ENCODE assay signal across 1 cellular context in the genomic region with DNA sequence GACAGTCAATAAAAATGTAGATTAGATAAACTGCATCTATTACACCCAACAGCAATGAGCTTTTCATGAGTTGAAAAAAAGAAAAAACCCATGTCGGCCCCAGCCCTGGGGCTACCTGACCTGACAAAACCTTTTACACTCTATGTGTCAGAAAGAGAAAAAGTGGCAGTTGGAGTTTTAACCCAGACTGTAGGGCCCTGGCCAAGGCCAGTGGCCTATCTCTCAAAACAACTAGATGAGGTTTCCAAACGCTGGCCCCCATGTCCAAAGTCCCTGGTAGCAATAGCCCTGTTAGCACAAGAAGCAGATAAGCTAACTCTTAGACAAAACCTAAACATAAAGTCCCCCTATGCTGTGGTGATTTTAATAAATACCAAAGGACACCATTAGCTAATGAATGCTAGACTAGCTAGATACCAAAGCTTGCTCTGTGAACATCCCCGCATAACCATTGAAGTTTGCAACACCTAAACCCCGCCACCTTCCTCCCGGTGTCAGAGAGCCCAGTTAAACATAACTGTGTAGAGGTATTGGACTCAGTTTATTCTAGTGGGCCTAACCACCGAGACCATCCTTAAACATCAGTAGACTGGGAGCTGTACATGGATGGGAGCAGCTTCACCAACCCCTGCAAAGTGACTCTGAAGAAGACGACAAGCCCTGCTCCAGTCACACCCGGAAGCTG.
TF ChIP-seq lines count a peak whose summit lies in the region.
"Not testable (repeated sequence)": the region's sequence is repeated elsewhere in the genome, so short reads cannot be mapped to it uniquely, and the experiment has no call there.

No MANE protein-coding gene starts in this region.

TF ChIP-seq in HepG2, 621 proteins besides CTCF, POLR2A, EP300 and RAD21 (continued from another document and continues in another):
- TF ChIP-seq, protein P1, sequence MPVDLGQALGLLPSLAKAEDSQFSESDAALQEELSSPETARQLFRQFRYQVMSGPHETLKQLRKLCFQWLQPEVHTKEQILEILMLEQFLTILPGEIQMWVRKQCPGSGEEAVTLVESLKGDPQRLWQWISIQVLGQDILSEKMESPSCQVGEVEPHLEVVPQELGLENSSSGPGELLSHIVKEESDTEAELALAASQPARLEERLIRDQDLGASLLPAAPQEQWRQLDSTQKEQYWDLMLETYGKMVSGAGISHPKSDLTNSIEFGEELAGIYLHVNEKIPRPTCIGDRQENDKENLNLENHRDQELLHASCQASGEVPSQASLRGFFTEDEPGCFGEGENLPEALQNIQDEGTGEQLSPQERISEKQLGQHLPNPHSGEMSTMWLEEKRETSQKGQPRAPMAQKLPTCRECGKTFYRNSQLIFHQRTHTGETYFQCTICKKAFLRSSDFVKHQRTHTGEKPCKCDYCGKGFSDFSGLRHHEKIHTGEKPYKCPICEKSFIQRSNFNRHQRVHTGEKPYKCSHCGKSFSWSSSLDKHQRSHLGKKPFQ (CRISPR knock-in tag; IDR thresholded peaks at IDR 0.05; ENCODE audit: insufficient replicate concordance) = peak; percentile 73
- TF ChIP-seq THAP11 (CRISPR knock-in tag; IDR thresholded peaks at IDR 0.05) = peak; percentile 52; the same call in 1 of the 2 replicates
- TF ChIP-seq SPEN (CRISPR knock-in tag; IDR thresholded peaks at IDR 0.05; ENCODE audit: low read depth) = peak; percentile 84
- TF ChIP-seq SOX5 (CRISPR knock-in tag; IDR thresholded peaks at IDR 0.05; ENCODE audit: borderline replicate concordance) = peak; percentile 73; the same call in 1 of the 2 replicates
- peak; percentile 89 for TF ChIP-seq MEIS2 (CRISPR knock-in tag; IDR thresholded peaks at IDR 0.05)
- TF ChIP-seq NR2C2 (CRISPR knock-in tag; IDR thresholded peaks at IDR 0.05; ENCODE audit: borderline replicate concordance) = peak; percentile 60; the same call in 1 of the 2 replicates
- TF ChIP-seq, protein P2, sequence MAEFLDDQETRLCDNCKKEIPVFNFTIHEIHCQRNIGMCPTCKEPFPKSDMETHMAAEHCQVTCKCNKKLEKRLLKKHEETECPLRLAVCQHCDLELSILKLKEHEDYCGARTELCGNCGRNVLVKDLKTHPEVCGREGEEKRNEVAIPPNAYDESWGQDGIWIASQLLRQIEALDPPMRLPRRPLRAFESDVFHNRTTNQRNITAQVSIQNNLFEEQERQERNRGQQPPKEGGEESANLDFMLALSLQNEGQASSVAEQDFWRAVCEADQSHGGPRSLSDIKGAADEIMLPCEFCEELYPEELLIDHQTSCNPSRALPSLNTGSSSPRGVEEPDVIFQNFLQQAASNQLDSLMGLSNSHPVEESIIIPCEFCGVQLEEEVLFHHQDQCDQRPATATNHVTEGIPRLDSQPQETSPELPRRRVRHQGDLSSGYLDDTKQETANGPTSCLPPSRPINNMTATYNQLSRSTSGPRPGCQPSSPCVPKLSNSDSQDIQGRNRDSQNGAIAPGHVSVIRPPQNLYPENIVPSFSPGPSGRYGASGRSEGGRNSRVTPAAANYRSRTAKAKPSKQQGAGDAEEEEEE (CRISPR knock-in tag; IDR thresholded peaks at IDR 0.05; ENCODE audit: borderline replicate concordance) = peak; percentile 95; the same call in 1 of the 2 replicates
- TF ChIP-seq ZNF747 (CRISPR knock-in tag; IDR thresholded peaks at IDR 0.05; ENCODE audit: borderline replicate concordance) = 0 out of 2 replicates have a peak, but pooled peaks have one; percentile 53
- TF ChIP-seq YEATS4 (CRISPR knock-in tag; IDR thresholded peaks at IDR 0.05; ENCODE audit: borderline replicate concordance) = peak; percentile 92; the same call in 1 of the 2 replicates
- TF ChIP-seq MYC (CRISPR knock-in tag; IDR thresholded peaks at IDR 0.05; ENCODE audit: borderline replicate concordance) = 0 out of 2 replicates have a peak, but pooled peaks have one; percentile 32
- TF ChIP-seq GFI1 (CRISPR knock-in tag; IDR thresholded peaks at IDR 0.05; ENCODE audit: borderline replicate concordance) = peak; percentile 71; the same call in 1 of the 2 replicates
- TF ChIP-seq, protein P3, sequence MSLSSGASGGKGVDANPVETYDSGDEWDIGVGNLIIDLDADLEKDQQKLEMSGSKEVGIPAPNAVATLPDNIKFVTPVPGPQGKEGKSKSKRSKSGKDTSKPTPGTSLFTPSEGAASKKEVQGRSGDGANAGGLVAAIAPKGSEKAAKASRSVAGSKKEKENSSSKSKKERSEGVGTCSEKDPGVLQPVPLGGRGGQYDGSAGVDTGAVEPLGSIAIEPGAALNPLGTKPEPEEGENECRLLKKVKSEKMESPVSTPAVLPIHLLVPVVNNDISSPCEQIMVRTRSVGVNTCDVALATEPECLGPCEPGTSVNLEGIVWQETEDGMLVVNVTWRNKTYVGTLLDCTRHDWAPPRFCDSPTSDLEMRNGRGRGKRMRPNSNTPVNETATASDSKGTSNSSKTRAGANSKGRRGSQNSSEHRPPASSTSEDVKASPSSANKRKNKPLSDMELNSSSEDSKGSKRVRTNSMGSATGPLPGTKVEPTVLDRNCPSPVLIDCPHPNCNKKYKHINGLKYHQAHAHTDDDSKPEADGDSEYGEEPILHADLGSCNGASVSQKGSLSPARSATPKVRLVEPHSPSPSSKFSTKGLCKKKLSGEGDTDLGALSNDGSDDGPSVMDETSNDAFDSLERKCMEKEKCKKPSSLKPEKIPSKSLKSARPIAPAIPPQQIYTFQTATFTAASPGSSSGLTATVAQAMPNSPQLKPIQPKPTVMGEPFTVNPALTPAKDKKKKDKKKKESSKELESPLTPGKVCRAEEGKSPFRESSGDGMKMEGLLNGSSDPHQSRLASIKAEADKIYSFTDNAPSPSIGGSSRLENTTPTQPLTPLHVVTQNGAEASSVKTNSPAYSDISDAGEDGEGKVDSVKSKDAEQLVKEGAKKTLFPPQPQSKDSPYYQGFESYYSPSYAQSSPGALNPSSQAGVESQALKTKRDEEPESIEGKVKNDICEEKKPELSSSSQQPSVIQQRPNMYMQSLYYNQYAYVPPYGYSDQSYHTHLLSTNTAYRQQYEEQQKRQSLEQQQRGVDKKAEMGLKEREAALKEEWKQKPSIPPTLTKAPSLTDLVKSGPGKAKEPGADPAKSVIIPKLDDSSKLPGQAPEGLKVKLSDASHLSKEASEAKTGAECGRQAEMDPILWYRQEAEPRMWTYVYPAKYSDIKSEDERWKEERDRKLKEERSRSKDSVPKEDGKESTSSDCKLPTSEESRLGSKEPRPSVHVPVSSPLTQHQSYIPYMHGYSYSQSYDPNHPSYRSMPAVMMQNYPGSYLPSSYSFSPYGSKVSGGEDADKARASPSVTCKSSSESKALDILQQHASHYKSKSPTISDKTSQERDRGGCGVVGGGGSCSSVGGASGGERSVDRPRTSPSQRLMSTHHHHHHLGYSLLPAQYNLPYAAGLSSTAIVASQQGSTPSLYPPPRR (CRISPR knock-in tag; IDR thresholded peaks at IDR 0.05; ENCODE audit: borderline replicate concordance) = peak; percentile 67; the same call in 1 of the 2 replicates
- TF ChIP-seq ZFP1 (CRISPR knock-in tag; IDR thresholded peaks at IDR 0.05) = peak; percentile 40; the same call in 1 of the 2 replicates
- TF ChIP-seq KDM6A (CRISPR knock-in tag; IDR thresholded peaks at IDR 0.05; ENCODE audit: low read depth) = peak; percentile 95
- peak; percentile 96 for TF ChIP-seq TBX2 (CRISPR knock-in tag; IDR thresholded peaks at IDR 0.05; ENCODE audit: borderline replicate concordance)
- TF ChIP-seq, protein P4, sequence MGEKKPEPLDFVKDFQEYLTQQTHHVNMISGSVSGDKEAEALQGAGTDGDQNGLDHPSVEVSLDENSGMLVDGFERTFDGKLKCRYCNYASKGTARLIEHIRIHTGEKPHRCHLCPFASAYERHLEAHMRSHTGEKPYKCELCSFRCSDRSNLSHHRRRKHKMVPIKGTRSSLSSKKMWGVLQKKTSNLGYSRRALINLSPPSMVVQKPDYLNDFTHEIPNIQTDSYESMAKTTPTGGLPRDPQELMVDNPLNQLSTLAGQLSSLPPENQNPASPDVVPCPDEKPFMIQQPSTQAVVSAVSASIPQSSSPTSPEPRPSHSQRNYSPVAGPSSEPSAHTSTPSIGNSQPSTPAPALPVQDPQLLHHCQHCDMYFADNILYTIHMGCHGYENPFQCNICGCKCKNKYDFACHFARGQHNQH (CRISPR knock-in tag; IDR thresholded peaks at IDR 0.05) = 0 out of 2 replicates have a peak, but pooled peaks have one; percentile 59
- peak; percentile 69 for TF ChIP-seq CEBPG (CRISPR knock-in tag; IDR thresholded peaks at IDR 0.05)
- TF ChIP-seq, protein P5, sequence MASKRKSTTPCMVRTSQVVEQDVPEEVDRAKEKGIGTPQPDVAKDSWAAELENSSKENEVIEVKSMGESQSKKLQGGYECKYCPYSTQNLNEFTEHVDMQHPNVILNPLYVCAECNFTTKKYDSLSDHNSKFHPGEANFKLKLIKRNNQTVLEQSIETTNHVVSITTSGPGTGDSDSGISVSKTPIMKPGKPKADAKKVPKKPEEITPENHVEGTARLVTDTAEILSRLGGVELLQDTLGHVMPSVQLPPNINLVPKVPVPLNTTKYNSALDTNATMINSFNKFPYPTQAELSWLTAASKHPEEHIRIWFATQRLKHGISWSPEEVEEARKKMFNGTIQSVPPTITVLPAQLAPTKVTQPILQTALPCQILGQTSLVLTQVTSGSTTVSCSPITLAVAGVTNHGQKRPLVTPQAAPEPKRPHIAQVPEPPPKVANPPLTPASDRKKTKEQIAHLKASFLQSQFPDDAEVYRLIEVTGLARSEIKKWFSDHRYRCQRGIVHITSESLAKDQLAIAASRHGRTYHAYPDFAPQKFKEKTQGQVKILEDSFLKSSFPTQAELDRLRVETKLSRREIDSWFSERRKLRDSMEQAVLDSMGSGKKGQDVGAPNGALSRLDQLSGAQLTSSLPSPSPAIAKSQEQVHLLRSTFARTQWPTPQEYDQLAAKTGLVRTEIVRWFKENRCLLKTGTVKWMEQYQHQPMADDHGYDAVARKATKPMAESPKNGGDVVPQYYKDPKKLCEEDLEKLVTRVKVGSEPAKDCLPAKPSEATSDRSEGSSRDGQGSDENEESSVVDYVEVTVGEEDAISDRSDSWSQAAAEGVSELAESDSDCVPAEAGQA (IDR thresholded peaks at IDR 0.05; ENCODE audit: low read depth) = not testable (repeated sequence)
- TF ChIP-seq, protein P5 (CRISPR knock-in tag; IDR thresholded peaks at IDR 0.05; ENCODE audit: borderline replicate concordance) = peak; percentile 85; the same call in 1 of the 2 replicates
- TF ChIP-seq GABPB1 (CRISPR knock-in tag; IDR thresholded peaks at IDR 0.05) = 0 out of 2 replicates have a peak, but pooled peaks have one; percentile 14
- peak; percentile 91 for TF ChIP-seq ZNF124 (CRISPR knock-in tag; IDR thresholded peaks at IDR 0.05)
- peak; percentile 86 for TF ChIP-seq SIX1 (CRISPR knock-in tag; IDR thresholded peaks at IDR 0.05; ENCODE audit: borderline replicate concordance)
- TF ChIP-seq SAP130 (CRISPR knock-in tag; IDR thresholded peaks at IDR 0.05; ENCODE audit: low read depth) = peak; percentile 86
- TF ChIP-seq ZFY (CRISPR knock-in tag; IDR thresholded peaks at IDR 0.05) = peak; percentile 86
- TF ChIP-seq ZFAT (CRISPR knock-in tag; conservative IDR thresholded peaks at IDR 0.05) = 0 out of 2 replicates have a peak, but pooled peaks have one; percentile 54
- TF ChIP-seq SNAI1 (CRISPR knock-in tag; IDR thresholded peaks at IDR 0.05; ENCODE audit: borderline replicate concordance) = 0 out of 2 replicates have a peak, but pooled peaks have one; percentile 18
- TF ChIP-seq, protein P6, sequence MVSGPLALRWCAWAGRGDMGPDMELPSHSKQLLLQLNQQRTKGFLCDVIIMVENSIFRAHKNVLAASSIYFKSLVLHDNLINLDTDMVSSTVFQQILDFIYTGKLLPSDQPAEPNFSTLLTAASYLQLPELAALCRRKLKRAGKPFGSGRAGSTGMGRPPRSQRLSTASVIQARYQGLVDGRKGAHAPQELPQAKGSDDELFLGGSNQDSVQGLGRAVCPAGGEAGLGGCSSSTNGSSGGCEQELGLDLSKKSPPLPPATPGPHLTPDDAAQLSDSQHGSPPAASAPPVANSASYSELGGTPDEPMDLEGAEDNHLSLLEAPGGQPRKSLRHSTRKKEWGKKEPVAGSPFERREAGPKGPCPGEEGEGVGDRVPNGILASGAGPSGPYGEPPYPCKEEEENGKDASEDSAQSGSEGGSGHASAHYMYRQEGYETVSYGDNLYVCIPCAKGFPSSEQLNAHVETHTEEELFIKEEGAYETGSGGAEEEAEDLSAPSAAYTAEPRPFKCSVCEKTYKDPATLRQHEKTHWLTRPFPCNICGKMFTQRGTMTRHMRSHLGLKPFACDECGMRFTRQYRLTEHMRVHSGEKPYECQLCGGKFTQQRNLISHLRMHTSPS (CRISPR knock-in tag; IDR thresholded peaks at IDR 0.05; ENCODE audit: low read depth) = 0 out of 2 replicates have a peak, but pooled peaks have one; percentile 41
- TF ChIP-seq POLR2AphosphoS5 (IDR thresholded peaks at IDR 0.05; ENCODE audit: low read depth, low read length) = 0 out of 2 replicates have a peak, but pooled peaks have one; percentile 30
- TF ChIP-seq MIER2 (CRISPR knock-in tag; IDR thresholded peaks at IDR 0.05) = peak; percentile 39; the same call in 1 of the 2 replicates
- peak; percentile 17; the same call in 1 of the 2 replicates for TF ChIP-seq DR1 (CRISPR knock-in tag; IDR thresholded peaks at IDR 0.05)
- not testable (repeated sequence) for TF ChIP-seq GABPA (IDR thresholded peaks at IDR 0.05; ENCODE audit: low read depth, low read length)
- TF ChIP-seq GABPA (CRISPR knock-in tag; IDR thresholded peaks at IDR 0.05; ENCODE audit: low read depth) = peak; percentile 7; the same call in 1 of the 2 replicates
- peak; percentile 91 for TF ChIP-seq NKX3-1 (CRISPR knock-in tag; IDR thresholded peaks at IDR 0.05)
- 0 out of 2 replicates have a peak, but pooled peaks have one; percentile 40 for TF ChIP-seq ZMYM3 (CRISPR knock-in tag; IDR thresholded peaks at IDR 0.05)
- TF ChIP-seq ZFX (CRISPR knock-in tag; IDR thresholded peaks at IDR 0.05; ENCODE audit: low read depth) = peak; percentile 87
- TF ChIP-seq, protein P7, sequence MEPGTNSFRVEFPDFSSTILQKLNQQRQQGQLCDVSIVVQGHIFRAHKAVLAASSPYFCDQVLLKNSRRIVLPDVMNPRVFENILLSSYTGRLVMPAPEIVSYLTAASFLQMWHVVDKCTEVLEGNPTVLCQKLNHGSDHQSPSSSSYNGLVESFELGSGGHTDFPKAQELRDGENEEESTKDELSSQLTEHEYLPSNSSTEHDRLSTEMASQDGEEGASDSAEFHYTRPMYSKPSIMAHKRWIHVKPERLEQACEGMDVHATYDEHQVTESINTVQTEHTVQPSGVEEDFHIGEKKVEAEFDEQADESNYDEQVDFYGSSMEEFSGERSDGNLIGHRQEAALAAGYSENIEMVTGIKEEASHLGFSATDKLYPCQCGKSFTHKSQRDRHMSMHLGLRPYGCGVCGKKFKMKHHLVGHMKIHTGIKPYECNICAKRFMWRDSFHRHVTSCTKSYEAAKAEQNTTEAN (CRISPR knock-in tag; conservative IDR thresholded peaks at IDR 0.05) = peak; percentile 57; the same call in 1 of the 2 replicates
